ENCODE assay signal across 14 cellular contexts in the genomic region with DNA sequence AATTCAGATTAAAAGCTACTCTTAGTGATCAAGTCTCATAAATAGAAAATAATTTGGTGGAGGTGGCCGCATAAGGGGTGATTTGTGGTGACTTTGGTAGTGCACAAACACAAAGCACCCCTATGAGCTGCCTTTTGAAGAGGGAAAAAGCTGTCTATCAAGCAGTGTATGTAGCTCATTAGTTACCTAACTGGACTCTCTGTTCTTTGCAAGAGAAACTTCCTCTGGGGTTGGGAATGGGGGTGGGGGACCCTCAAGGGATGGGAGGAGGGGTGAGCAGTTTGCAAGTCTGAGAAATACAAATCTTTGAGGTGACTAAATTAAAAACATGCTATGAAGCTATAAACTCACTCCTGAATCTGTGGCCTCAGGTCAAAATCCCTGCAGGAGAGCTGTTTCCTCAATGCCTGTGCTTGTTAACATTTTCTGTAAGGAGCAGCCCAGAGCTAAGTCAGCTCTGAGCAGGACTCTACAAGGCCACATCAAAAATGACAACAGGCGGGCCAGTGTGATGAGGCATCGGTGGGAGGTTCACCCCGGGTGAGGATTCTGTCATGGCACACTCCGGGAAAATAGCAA. TPM values are rescaled to one million over a fixed set of nuclear protein-coding genes. Genes with fewer than 3 reads are reported as not detected.
DNase-seq lines count a peak whose midpoint lies in the region; ATAC-seq, FAIRE-seq and TF ChIP-seq lines count a peak whose summit lies in the region.
"Had no signal": no experiment of that assay in that cellular context is flagged by ENCODE, and none has a peak within 500 bp of the region (broad histone marks: within the 10 kb centered on the region; RNA-seq: fewer than 3 reads in every experiment).

No MANE protein-coding gene starts in this region.

- no peaks in the 10 kb centered on the region for H4K20me1 ChIP-seq in astrocyte (ENCODE audit: insufficient read depth, low read length)

- H3K9me3 Mint-ChIP-seq in astrocyte (ENCODE audit: unreplicated experiment) (peaks cover 3% of the 10 kb centered on the region), neural crest cell (peaks cover 4% of the 10 kb centered on the region)

- H3K9ac ChIP-seq in astrocyte (ENCODE audit: low read length) (no peak overlapping the region), trophoblast cell (ENCODE audit: low read length) (no peak overlapping the region)

- H2BK5ac ChIP-seq in trophoblast cell (ENCODE audit: low read depth, low read length, poor library complexity) = no peak overlapping the region

- H3K27me3 ChIP-seq in astrocyte (ENCODE audit: insufficient read depth, low read length) (no peaks in the 10 kb centered on the region), trophoblast cell (ENCODE audit: insufficient read depth, low read length) (no peaks in the 10 kb centered on the region)
- H3K27me3 ChIP-seq: body of pancreas, upper lobe of right lung had no signal

- DNase-seq in GM04503 (ENCODE audit: low read depth) = peak; percentile 40
- peak; percentile 31 for DNase-seq in NCI-H2227 (lab: John Stamatoyannopoulos, UW; ENCODE audit: unreplicated experiment)
- DNase-seq in astrocyte (ENCODE audit: low read depth) = no peak
- DNase-seq in neural crest cell (ENCODE audit: low read depth, low spot score) = no peak
- no peak for DNase-seq in trophoblast cell
- DNase-seq in NK-92 (lab: John Stamatoyannopoulos, UW; ENCODE audit: unreplicated experiment) = no peak
- DNase-seq in stimulated activated naive CD4-positive, alpha-beta T cell (lab: John Stamatoyannopoulos, UW) = no peak
- DNase-seq: body of pancreas; effector memory CD4-positive, alpha-beta T cell; MM.1S; small intestine; upper lobe of right lung had no signal

- H3K4me3 Mint-ChIP-seq in astrocyte (ENCODE audit: unreplicated experiment) = no peak overlapping the region
- H3K4me3 Mint-ChIP-seq in neural crest cell = no peak overlapping the region
- H3K4me3 Mint-ChIP-seq: nephron progenitor cell had no signal

- no peak overlapping the region for H3K4me3 ChIP-seq in astrocyte (ENCODE audit: insufficient read depth, low read depth, low read length)
- no peak overlapping the region for H3K4me3 ChIP-seq in trophoblast cell (ENCODE audit: low read depth, low read length)
- H3K4me3 ChIP-seq: body of pancreas, upper lobe of right lung had no signal

- H3K79me2 ChIP-seq in astrocyte (ENCODE audit: insufficient read depth, low read length) (no peaks in the 10 kb centered on the region), trophoblast cell (ENCODE audit: control insufficient read depth, insufficient read depth, low read length, poor library complexity) (no peaks in the 10 kb centered on the region)

- H3K4me1 Mint-ChIP-seq in astrocyte (ENCODE audit: low read depth, unreplicated experiment) (peaks cover 9% of the 10 kb centered on the region), neural crest cell (peaks cover 21% of the 10 kb centered on the region)

- no peak overlapping the region for H3K27ac ChIP-seq in astrocyte (ENCODE audit: low read depth, low read length)
- no peak overlapping the region for H3K27ac ChIP-seq in trophoblast cell (ENCODE audit: low read depth, low read length)
- H3K27ac ChIP-seq: body of pancreas, upper lobe of right lung had no signal

- no peak for FAIRE-seq in astrocyte (lab: Jason Lieb, UNC)
- FAIRE-seq: small intestine had no signal

- H3K27ac Mint-ChIP-seq in astrocyte (ENCODE audit: unreplicated experiment) (no peak overlapping the region), neural crest cell (ENCODE audit: unreplicated experiment) (peak overlapping the region; percentile 13)
- H3K27ac Mint-ChIP-seq: nephron progenitor cell had no signal

- peak overlapping the region; percentile 23 for H3K4me2 ChIP-seq in astrocyte (ENCODE audit: low read length)
- H3K4me2 ChIP-seq in trophoblast cell (ENCODE audit: low read length) = no peak overlapping the region

- H3K36me3 ChIP-seq in astrocyte (ENCODE audit: insufficient read depth, low read length) (no peaks in the 10 kb centered on the region), trophoblast cell (ENCODE audit: control insufficient read depth in 1 of 2, insufficient read depth in 2 of 2, low read length in 2 of 2) (no peaks in the 10 kb centered on the region)
- H3K36me3 ChIP-seq: upper lobe of right lung had no signal

- no peak overlapping the region for H2AK5ac ChIP-seq in trophoblast cell (ENCODE audit: low read length)

- no peak overlapping the region for H2BK120ac ChIP-seq in trophoblast cell (ENCODE audit: insufficient read depth, low read length, poor library complexity)

- H2AFZ ChIP-seq in astrocyte (ENCODE audit: low read depth, low read length) (peak overlapping the region; percentile 22), trophoblast cell (ENCODE audit: insufficient read depth, low read length, poor library complexity) (no peak overlapping the region)

- H3K79me1 ChIP-seq in trophoblast cell (ENCODE audit: low read length) = no peaks in the 10 kb centered on the region

- no peak overlapping the region for H2BK12ac ChIP-seq in trophoblast cell (ENCODE audit: low read length)

- H3K9me3 ChIP-seq in astrocyte (ENCODE audit: insufficient read depth, low read depth, low read length) (no peaks in the 10 kb centered on the region), trophoblast cell (ENCODE audit: insufficient read depth, low read depth, low read length) (no peaks in the 10 kb centered on the region)
- H3K9me3 ChIP-seq: body of pancreas, upper lobe of right lung had no signal

- no peaks in the 10 kb centered on the region for H3K4me1 ChIP-seq in astrocyte (ENCODE audit: insufficient read depth, low read length)
- no peaks in the 10 kb centered on the region for H3K4me1 ChIP-seq in trophoblast cell (ENCODE audit: control insufficient read depth in 1 of 2, insufficient read depth in 2 of 2, low read length in 2 of 2)
- H3K4me1 ChIP-seq: body of pancreas, upper lobe of right lung had no signal

- no peak overlapping the region for H3K4ac ChIP-seq in trophoblast cell (ENCODE audit: low read depth, low read length)

- no peak overlapping the region for H4K8ac ChIP-seq in trophoblast cell (ENCODE audit: low read depth, low read length)

- no CpG with 5 or more reads among the region's 5 CpGs for WGBS in trophoblast cell (ENCODE audit: extremely low coverage, insufficient coverage, insufficient read length)

- TF ChIP-seq CTCF in astrocyte (IDR thresholded peaks at IDR 0.05; ENCODE audit: insufficient read depth, low read depth, low read length) (no peak), neural crest cell (conservative IDR thresholded peaks at IDR 0.05) (no peak)

- H3K23ac ChIP-seq in trophoblast cell (ENCODE audit: low read length) = no peak overlapping the region

- H3K36me3 Mint-ChIP-seq in astrocyte (ENCODE audit: low read depth, unreplicated experiment) = no peaks in the 10 kb centered on the region
- H3K36me3 Mint-ChIP-seq in neural crest cell (ENCODE audit: low read depth) = no peaks in the 10 kb centered on the region

- no peak for ATAC-seq in GM18498 (IDR thresholded peaks at IDR 0.05; ENCODE audit: unreplicated experiment)
- ATAC-seq: body of pancreas, upper lobe of right lung had no signal

- H3K14ac ChIP-seq in trophoblast cell (ENCODE audit: low read length) = no peak overlapping the region

- no peak overlapping the region for H4K12ac ChIP-seq in trophoblast cell (ENCODE audit: low read depth, low read length)

- no peak overlapping the region for H4K91ac ChIP-seq in trophoblast cell (ENCODE audit: low read depth, low read length)

- H3K27me3 Mint-ChIP-seq in astrocyte (ENCODE audit: low read depth, unreplicated experiment) (no peaks in the 10 kb centered on the region), neural crest cell (ENCODE audit: low read depth) (no peaks in the 10 kb centered on the region)

- no peak overlapping the region for H3K18ac ChIP-seq in trophoblast cell (ENCODE audit: low read length)

RNA-seq across cellular contexts. Expression of a gene that starts 32.9 kb away (rescaled TPM):
- total RNA-seq in astrocyte = 0.20 TPM in 1 of 2 replicates, not detected in the other
- total RNA-seq in neural crest cell = not detected in 2 replicates
- polyA plus RNA-seq in trophoblast cell (2013) = not detected in 2 replicates

Comparison
In these comparisons a context has a peak if more than half of its experiments do, and no peak if none do; other contexts are left out.
1. DNase-seq: peak in GM04503 (single experiment) and NCI-H2227 (single experiment); none in astrocyte (single experiment), neural crest cell (single experiment), trophoblast cell (0 of 2), NK-92 (single experiment) and stimulated activated naive CD4-positive, alpha-beta T cell (0 of 6).